11 cellular contexts compared by ENCODE assay signal in the genomic region with DNA sequence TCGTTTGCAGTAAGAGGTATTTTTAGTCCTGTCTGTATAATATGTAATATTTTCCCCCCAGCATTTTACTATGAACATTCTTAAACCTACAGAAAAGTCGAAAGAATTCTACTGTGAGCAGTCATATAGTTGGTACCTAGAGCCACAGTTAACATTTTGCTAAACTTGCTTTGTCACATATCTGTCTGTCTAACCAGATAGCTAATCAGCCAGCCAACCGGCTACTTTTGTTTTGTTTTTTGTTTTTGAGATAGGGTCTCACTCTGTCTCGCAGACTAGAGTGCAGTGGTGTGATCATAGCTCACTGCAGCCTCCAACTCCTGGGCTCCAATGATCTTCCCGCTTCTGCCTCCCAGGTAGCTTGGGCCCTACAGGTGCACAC.
A peak's percentile ranks its signal among the peaks of the same experiment; 100 is the strongest.
DNase-seq lines count a peak whose midpoint lies in the region; ATAC-seq and TF ChIP-seq lines count a peak whose summit lies in the region.
"Had no signal": no experiment of that assay in that cellular context is flagged by ENCODE, and none has a peak within 500 bp of the region (broad histone marks: within the 10 kb centered on the region; RNA-seq: fewer than 3 reads in every experiment).

No MANE protein-coding gene starts in this region.

- H3K4me1 ChIP-seq in Peyer's patch (peaks cover 0 to 20% (median 2%) of the 10 kb centered on the region in 4 donors), esophagus squamous epithelium (peaks cover 15 to 96% (median 48%) of the 10 kb centered on the region in 3 donors), skeletal muscle satellite cell (ENCODE audit: control insufficient read depth, insufficient read depth, low read length) (peaks cover 73% of the 10 kb centered on the region)

- no peak for ATAC-seq in naive thymus-derived CD8-positive, alpha-beta T cell
- no peak for ATAC-seq in HG03095 (IDR thresholded peaks at IDR 0.05; ENCODE audit: unreplicated experiment)
- ATAC-seq in HG03280 (IDR thresholded peaks at IDR 0.05; ENCODE audit: unreplicated experiment) = no peak

- no peaks in the 10 kb centered on the region for H3K27me3 Mint-ChIP-seq in Calu3 (ENCODE audit: unreplicated experiment)
- no peaks in the 10 kb centered on the region for H3K27me3 Mint-ChIP-seq in naive thymus-derived CD8-positive, alpha-beta T cell
- H3K27me3 Mint-ChIP-seq: activated CD4-positive, alpha-beta memory T cell treated with anti-CD3 and anti-CD28 coated beads for 36 hours had no signal

- no peaks in the 10 kb centered on the region for H3K27me3 ChIP-seq in Peyer's patch
- H3K27me3 ChIP-seq in esophagus squamous epithelium = no peaks in the 10 kb centered on the region
- H3K27me3 ChIP-seq in skeletal muscle satellite cell (ENCODE audit: control insufficient read depth, insufficient read depth, low read length) = no peaks in the 10 kb centered on the region
- H3K27me3 ChIP-seq: foreskin keratinocyte had no signal

- no peaks in the 10 kb centered on the region for H3K9me3 ChIP-seq in Peyer's patch
- H3K9me3 ChIP-seq in esophagus squamous epithelium = no peaks in the 10 kb centered on the region
- no peaks in the 10 kb centered on the region for H3K9me3 ChIP-seq in skeletal muscle satellite cell (replicated peaks; ENCODE audit: low read length)

- no peaks in the 10 kb centered on the region for H3K9me3 Mint-ChIP-seq in Calu3 (ENCODE audit: low read depth, unreplicated experiment)
- no peaks in the 10 kb centered on the region for H3K9me3 Mint-ChIP-seq in naive thymus-derived CD8-positive, alpha-beta T cell
- H3K9me3 Mint-ChIP-seq: activated CD4-positive, alpha-beta memory T cell treated with anti-CD3 and anti-CD28 coated beads for 36 hours had no signal

- CTCF ChIA-PET in Calu3 (lab: Charles Lee) = interaction anchor here (0.9 to 1.8 kb wide), 5 partner anchors 8 to 72 kb away, joined by 3 to 6 read pairs (median 5); no protein-coding TSS in a partner anchor

- intact Hi-C loops in Calu3 (cut with micrococcal nuclease; ENCODE audit: unreplicated experiment) (loop anchor here (10.0 kb wide), 1 partner anchor 138 kb away; the partner anchor contains the start of gene CEP20), esophagus squamous epithelium (cut with DNase I) (no loop called here)

- peaks cover 47% of the 10 kb centered on the region for H3K36me3 Mint-ChIP-seq in Calu3 (ENCODE audit: insufficient read depth, unreplicated experiment)
- H3K36me3 Mint-ChIP-seq in naive thymus-derived CD8-positive, alpha-beta T cell = peaks cover 0 to 70% (median 4%) of the 10 kb centered on the region in 3 donors

- H3K36me3 ChIP-seq in Peyer's patch (peaks cover 0 to 13% (median 0%) of the 10 kb centered on the region in 3 donors), esophagus squamous epithelium (peaks cover 0 to 47% (median 0%) of the 10 kb centered on the region in 3 donors), skeletal muscle satellite cell (ENCODE audit: insufficient read depth, low read length) (peaks cover 41% of the 10 kb centered on the region)

- H3K27ac ChIP-seq in Peyer's patch (peak overlapping the region in 3 of 4 donors; percentile 36 to 77 (median 37)), esophagus squamous epithelium (peak overlapping the region; percentile 74 to 89 (median 84))
- H3K27ac ChIP-seq: foreskin keratinocyte had no signal

- TSS peak; percentile 29 for BruUV-seq in Calu3 (replicated peaks; lab: Mats Ljungman, UMichigan)

- DNase-seq in Calu3 (no peak), Peyer's patch (no peak), esophagus squamous epithelium (lab: John Stamatoyannopoulos, UW) (no peak), NCI-H1417 treated with DMSO at 0.1 percent for 48 hours (lab: John Stamatoyannopoulos, UW) (no peak)
- no peak for DNase-seq in naive thymus-derived CD8-positive, alpha-beta T cell
- DNase-seq: activated CD4-positive, alpha-beta memory T cell treated with anti-CD3 and anti-CD28 coated beads for 36 hours; NCI-H1105 had no signal

- H3K4me3 Mint-ChIP-seq in Calu3 (ENCODE audit: low read depth, unreplicated experiment) = peak overlapping the region; percentile 44
- H3K4me3 Mint-ChIP-seq in naive thymus-derived CD8-positive, alpha-beta T cell = no peak overlapping the region
- H3K4me3 Mint-ChIP-seq: activated CD4-positive, alpha-beta memory T cell treated with anti-CD3 and anti-CD28 coated beads for 36 hours had no signal

- 62 to 77% methylated on average over 5 of the region's 5 CpGs for WGBS in esophagus squamous epithelium, 2 donors

- H3K27ac Mint-ChIP-seq in Calu3 (ENCODE audit: unreplicated experiment) = peak overlapping the region; percentile 13
- peak overlapping the region in 2 of 10 donors; percentile 62 to 88 for H3K27ac Mint-ChIP-seq in naive thymus-derived CD8-positive, alpha-beta T cell
- H3K27ac Mint-ChIP-seq: activated CD4-positive, alpha-beta memory T cell treated with anti-CD3 and anti-CD28 coated beads for 36 hours had no signal

- peak overlapping the region; percentile 66 for H3K9ac ChIP-seq in skeletal muscle satellite cell (ENCODE audit: low read depth, low read length)

- H3K4me1 Mint-ChIP-seq in Calu3 (ENCODE audit: low read depth, unreplicated experiment) = peaks cover 63% of the 10 kb centered on the region
- H3K4me1 Mint-ChIP-seq in naive thymus-derived CD8-positive, alpha-beta T cell = peaks cover 15 to 32% (median 29%) of the 10 kb centered on the region in 4 donors

- TF ChIP-seq POLR2A in Peyer's patch (IDR thresholded peaks at IDR 0.05) (no peak), esophagus squamous epithelium (IDR thresholded peaks at IDR 0.05) (no peak)

- TF ChIP-seq CTCF in Calu3 (IDR thresholded peaks at IDR 0.05; ENCODE audit: unreplicated experiment) (no peak), Peyer's patch (IDR thresholded peaks at IDR 0.05) (no peak), esophagus squamous epithelium (IDR thresholded peaks at IDR 0.05) (no peak)

- no peak overlapping the region for H3K4me3 ChIP-seq in Peyer's patch
- H3K4me3 ChIP-seq in esophagus squamous epithelium = peak overlapping the region in 1 of 4 donors; percentile 1
- no peak overlapping the region for H3K4me3 ChIP-seq in skeletal muscle satellite cell (ENCODE audit: low read length)

- POLR2A ChIA-PET in naive thymus-derived CD8-positive, alpha-beta T cell (lab: Charles Lee) = interaction anchor here (0.5 kb wide), 1 partner anchor 66 kb away, joined by 5 read pairs; no protein-coding TSS in a partner anchor

- peak overlapping the region; percentile 69 for H3K4me2 ChIP-seq in skeletal muscle satellite cell (ENCODE audit: low read length)
